ENCODE assay signal across 33 cellular contexts in genomic region chr13:100944791-100945345, GRCh38.
"Had no signal": no experiment of that assay in that cellular context is flagged by ENCODE, and none has a peak within 500 bp of the region (broad histone marks: within the 10 kb centered on the region; RNA-seq: fewer than 3 reads in every experiment).

No MANE protein-coding gene starts in this region.

- H3K36me3 Mint-ChIP-seq: activated naive CD4-positive, alpha-beta T cell treated with anti-CD3 and anti-CD28 coated beads, Interleukin-2, amount 50 U/mL, for 72 hours; WTC11 had no signal

- H3K9me3 Mint-ChIP-seq: activated CD4-positive, alpha-beta T cell treated with anti-CD3 and anti-CD28 coated beads, Interleukin-2, amount 10 ng/mL, durations not matched to agents 7 days and 5 days; activated naive CD4-positive, alpha-beta T cell treated with anti-CD3 and anti-CD28 coated beads for 36 hours; activated T-cell treated with anti-CD3 and anti-CD28 coated beads, Interleukin-2, amount 50 U/mL, for 4 hours; activated T-helper 1 cell treated with anti-CD3 and anti-CD28 coated beads, Interleukin-12 subunit alpha, Interleukin-12 subunit beta, Interleukin-2, Interleukin-4 antibody, amounts not matched to agents 30 ng/mL and 10 ng/mL and 1 ng/mL, durations not matched to agents 14 hours and 24 hours and 36 hours; T-helper 1 cell treated with Interleukin-12 subunit alpha and Interleukin-12 subunit beta and Interleukin-4 antibody, amounts not matched to agents 30 μg/mL and 1 μg/mL, for 36 hours; T-helper 2 cell treated with Interferon-gamma antibody and Interleukin-4, amounts not matched to agents 5 μg/mL and 100 μg/mL, for 36 hours had no signal

- ATAC-seq: activated CD4-positive, alpha-beta T cell treated with anti-CD3 and anti-CD28 coated beads for 36 hours; activated CD4-positive, CD25-positive, alpha-beta regulatory T cell treated with anti-CD3 and anti-CD28 coated beads, Interleukin-2, amount 50 U/mL, for 24 hours; activated naive CD4-positive, alpha-beta T cell treated with anti-CD3 and anti-CD28 coated beads, Interleukin-2, amount 50 U/mL, for 72 hours; activated T-cell treated with anti-CD3 and anti-CD28 coated beads, Interleukin-2, amount 50 U/mL, for 4 hours; body of pancreas; PC-3; WTC11 had no signal

- H3K4me3 Mint-ChIP-seq: activated CD4-positive, alpha-beta T cell treated with anti-CD3 and anti-CD28 coated beads for 36 hours; activated CD4-positive, alpha-beta T cell treated with anti-CD3 and anti-CD28 coated beads, Interleukin-2, amount 10 ng/mL, durations not matched to agents 7 days and 5 days; activated naive CD4-positive, alpha-beta T cell treated with anti-CD3 and anti-CD28 coated beads for 36 hours; activated T-cell treated with anti-CD3 and anti-CD28 coated beads, Interleukin-2, amount 50 U/mL, for 4 hours; activated T-helper 1 cell treated with anti-CD3 and anti-CD28 coated beads, Interleukin-12 subunit alpha, Interleukin-12 subunit beta, Interleukin-2, Interleukin-4 antibody, amounts not matched to agents 30 ng/mL and 10 ng/mL and 1 ng/mL, durations not matched to agents 14 hours and 24 hours and 36 hours; T-helper 1 cell treated with Interleukin-12 subunit alpha and Interleukin-12 subunit beta and Interleukin-4 antibody, amounts not matched to agents 30 μg/mL and 1 μg/mL, for 36 hours; T-helper 2 cell treated with Interferon-gamma antibody and Interleukin-4, amounts not matched to agents 5 μg/mL and 100 μg/mL, for 36 hours; WTC11 had no signal

- DNase-seq: activated CD4-positive, alpha-beta T cell treated with anti-CD3 and anti-CD28 coated beads for 36 hours; activated CD4-positive, alpha-beta T cell treated with anti-CD3 and anti-CD28 coated beads, Interleukin-2, amount 10 ng/mL, durations not matched to agents 7 days and 5 days; activated CD4-positive, alpha-beta T cell treated with anti-CD3 and anti-CD28 coated beads, Interleukin-2, amount 50 U/mL, for 48 hours; activated CD8-positive, alpha-beta memory T cell treated with anti-CD3 and anti-CD28 coated beads, Interleukin-2, amount 50 U/mL, for 4 hours; activated gamma-delta T cell treated with Interleukin-2 at 50 U/mL for 16 hours; activated naive CD4-positive, alpha-beta T cell treated with anti-CD3 and anti-CD28 coated beads for 36 hours; activated T-cell treated with anti-CD3 and anti-CD28 coated beads for 4 hours; activated T-cell treated with anti-CD3 and anti-CD28 coated beads, Interleukin-2, amount 50 U/mL, for 4 hours; adrenal gland; body of pancreas; colonic mucosa; Kasumi-1; MG63; NCI-H1048; NCI-H1105 treated with DMSO at 0.1 percent for 48 hours; NCI-H1436; NCI-H1694; NCI-H1930; NCI-H2081 treated with DMSO at 0.1 percent for 48 hours; NCI-H510A; NCI-H69; NK-92 treated with Interleukin-12 subunit alpha and Interleukin-12 subunit beta, amount 100 ng/mL, for 24 hours; PC-3; Peyer's patch; RPMI8226; SHP77 treated with DMSO at 0.1 percent for 48 hours; SK-N-SH had no signal

- H3K4me1 Mint-ChIP-seq: activated CD4-positive, alpha-beta T cell treated with anti-CD3 and anti-CD28 coated beads for 36 hours; activated CD4-positive, alpha-beta T cell treated with anti-CD3 and anti-CD28 coated beads, Interleukin-2, amount 10 ng/mL, durations not matched to agents 7 days and 5 days; WTC11 had no signal

- H3K27ac Mint-ChIP-seq: activated CD4-positive, alpha-beta T cell treated with anti-CD3 and anti-CD28 coated beads for 36 hours; activated CD4-positive, alpha-beta T cell treated with anti-CD3 and anti-CD28 coated beads, Interleukin-2, amount 10 ng/mL, durations not matched to agents 7 days and 5 days; activated naive CD4-positive, alpha-beta T cell treated with anti-CD3 and anti-CD28 coated beads for 36 hours; activated naive CD4-positive, alpha-beta T cell treated with anti-CD3 and anti-CD28 coated beads, Interleukin-2, amount 50 U/mL, for 72 hours; activated T-helper 1 cell treated with anti-CD3 and anti-CD28 coated beads, Interleukin-12 subunit alpha, Interleukin-12 subunit beta, Interleukin-2, Interleukin-4 antibody, amounts not matched to agents 30 ng/mL and 10 ng/mL and 1 ng/mL, durations not matched to agents 14 hours and 24 hours and 36 hours; T-helper 1 cell treated with Interleukin-12 subunit alpha and Interleukin-12 subunit beta and Interleukin-4 antibody, amounts not matched to agents 30 μg/mL and 1 μg/mL, for 36 hours; T-helper 2 cell treated with Interferon-gamma antibody and Interleukin-4, amounts not matched to agents 5 μg/mL and 100 μg/mL, for 36 hours; WTC11 had no signal
